ENCODE assay signal across 8 cellular contexts in the genomic region with DNA sequence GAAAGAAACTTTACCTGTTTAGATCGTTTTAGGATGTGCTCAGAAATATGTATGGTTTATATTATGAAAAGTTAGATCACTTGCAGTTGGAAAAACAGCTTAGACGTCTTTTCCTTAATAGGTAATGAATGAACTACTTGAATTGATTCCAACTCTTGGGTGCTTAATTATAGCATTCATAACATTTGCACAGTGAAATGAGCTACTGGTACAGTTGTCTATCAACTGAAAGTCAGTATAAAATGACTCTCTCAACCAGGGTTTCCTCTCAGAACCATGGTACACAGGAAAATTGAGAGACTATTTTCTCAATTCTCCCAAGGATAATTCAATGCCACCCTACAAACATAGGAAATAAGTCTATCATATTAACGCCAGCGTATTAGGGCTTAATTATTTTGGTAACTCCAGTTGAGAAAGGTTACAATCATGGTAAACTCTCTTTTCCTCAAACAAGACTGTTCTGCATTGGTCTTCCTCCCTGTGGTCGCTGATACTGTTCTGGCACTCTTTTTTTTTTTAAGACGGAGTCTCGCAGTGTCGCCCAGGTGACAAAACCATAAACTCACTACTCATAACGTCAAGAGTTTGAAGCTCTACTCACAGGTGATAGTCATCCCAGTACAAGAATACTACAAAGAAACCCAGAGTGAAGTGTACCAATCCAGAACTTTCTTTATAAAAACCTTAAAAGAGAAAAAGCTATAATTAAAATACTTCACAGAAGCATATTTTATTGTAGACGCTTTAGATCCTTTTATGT. TPM values are rescaled to one million over a fixed set of nuclear protein-coding genes. Genes with fewer than 3 reads are reported as not detected.
DNase-seq lines count a peak whose midpoint lies in the region; ATAC-seq and TF ChIP-seq lines count a peak whose summit lies in the region.

No MANE protein-coding gene starts in this region.

- H3K27ac ChIP-seq in HCT116 (ENCODE audit: low read depth, low read length) (no peak overlapping the region), smooth muscle cell (ENCODE audit: low read depth) (peak overlapping the region; percentile 84)

- H3F3A ChIP-seq in smooth muscle cell (ENCODE audit: low read depth), result peaks cover 14% of the 10 kb centered on the region

- intact Hi-C loops in HCT116 (cut with micrococcal nuclease), result no loop called here
- intact Hi-C loops in dendritic cell treated with granulocyte-macrophage colony-stimulating factor and Interleukin-4, amounts not matched to agents 40 ng/mL and 50 ng/mL, for 4 days (cut with micrococcal nuclease), result no loop called here

- TF ChIP-seq CTCF in HCT116 (IDR thresholded peaks at IDR 0.05 in 2 of 3, conservative IDR thresholded peaks at IDR 0.05 in 1 of 3; ENCODE audit: borderline replicate concordance in 1 of 3, insufficient read depth in 1 of 3, low read depth in 2 of 3, low read length in 2 of 3), result no peak
- no peak for TF ChIP-seq CTCF in smooth muscle cell (IDR thresholded peaks at IDR 0.05; ENCODE audit: borderline replicate concordance, insufficient read depth, poor library complexity, severe bottlenecking)

- H3K9me3 Mint-ChIP-seq in activated CD8-positive, alpha-beta memory T cell treated with anti-CD3 and anti-CD28 coated beads, Interleukin-2, amount 10 ng/mL, durations not matched to agents 7 days and 5 days (ENCODE audit: low read depth), result peaks cover 16% of the 10 kb centered on the region
- peaks cover 9% of the 10 kb centered on the region for H3K9me3 Mint-ChIP-seq in dendritic cell treated with granulocyte-macrophage colony-stimulating factor and Interleukin-4, amounts not matched to agents 40 ng/mL and 50 ng/mL, for 4 days

- peak overlapping the region; percentile 98 for H3K4me3 Mint-ChIP-seq in activated CD8-positive, alpha-beta memory T cell treated with anti-CD3 and anti-CD28 coated beads, Interleukin-2, amount 10 ng/mL, durations not matched to agents 7 days and 5 days
- H3K4me3 Mint-ChIP-seq in dendritic cell treated with granulocyte-macrophage colony-stimulating factor and Interleukin-4, amounts not matched to agents 40 ng/mL and 50 ng/mL, for 4 days, result peak overlapping the region; percentile 54

- H3K9ac ChIP-seq in HCT116 (ENCODE audit: low read length) (peak overlapping the region; percentile 99), smooth muscle cell (ENCODE audit: low read depth) (peak overlapping the region; percentile 88)

- CTCF ChIA-PET in activated CD8-positive, alpha-beta memory T cell treated with anti-CD3 and anti-CD28 coated beads, Interleukin-2, amount 10 ng/mL, durations not matched to agents 7 days and 5 days (lab: Charles Lee), result interaction anchor here (0.9 to 7.3 kb wide), 5 partner anchors 9 to 279 kb away, joined by 3 to 52 read pairs (median 4); a partner anchor contains a TSS
- CTCF ChIA-PET in HCT116 (lab: Charles Lee), result interaction anchor here (1.2 kb wide), 1 partner anchor 25 kb away, joined by 3 read pairs; a partner anchor contains a TSS

- no TSS peak for BruUV-seq in HCT116 (replicated peaks; lab: Mats Ljungman, UMichigan)

- RAD21 ChIA-PET in HCT116 (lab: Charles Lee; ENCODE audit: low non-redundant PET in 1 of 2, low total read pairs in 2 of 2, uncharacterized antibody in 2 of 2, unreplicated experiment in 2 of 2), result no interaction called here

- peaks cover 50 to 85% of the 10 kb centered on the region in 2 experiments for H3K4me1 ChIP-seq in HCT116 (ENCODE audit: control insufficient read depth in 1 of 2, insufficient read depth in 2 of 2, low read length in 2 of 2)
- peaks cover 20% of the 10 kb centered on the region for H3K4me1 ChIP-seq in smooth muscle cell (ENCODE audit: low read depth)

- peak overlapping the region; percentile 77 to 97 for H3K4me3 ChIP-seq in HCT116 (replicated peaks in 1 of 2; ENCODE audit: low read depth in 1 of 2, low read length in 2 of 2)
- peak overlapping the region; percentile 77 for H3K4me3 ChIP-seq in smooth muscle cell

- H3K79me2 ChIP-seq in HCT116 (ENCODE audit: insufficient read depth, low read length), result peaks cover 70% of the 10 kb centered on the region
- H3K79me2 ChIP-seq in smooth muscle cell (ENCODE audit: low read depth), result peaks cover 62% of the 10 kb centered on the region

- H3K27me3 ChIP-seq in HCT116 (ENCODE audit: insufficient read depth, low read length) (no peaks in the 10 kb centered on the region), smooth muscle cell (ENCODE audit: low read depth) (no peaks in the 10 kb centered on the region)

- H4K20me1 ChIP-seq in HCT116 (ENCODE audit: insufficient read depth) (peaks cover 17% of the 10 kb centered on the region; the same call in 1 of the 2 replicates), smooth muscle cell (ENCODE audit: low read depth) (no peaks in the 10 kb centered on the region)

- peak overlapping the region; percentile 78 for H3K27ac Mint-ChIP-seq in activated CD8-positive, alpha-beta memory T cell treated with anti-CD3 and anti-CD28 coated beads, Interleukin-2, amount 10 ng/mL, durations not matched to agents 7 days and 5 days
- H3K27ac Mint-ChIP-seq in dendritic cell treated with granulocyte-macrophage colony-stimulating factor and Interleukin-4, amounts not matched to agents 40 ng/mL and 50 ng/mL, for 4 days, result peak overlapping the region; percentile 27

- POLR2A ChIA-PET in HCT116 (lab: Charles Lee), result interaction anchor here (1.4 kb wide), 1 partner anchor 25 kb away, joined by 3 read pairs; a partner anchor contains a TSS

- H3K9me3 ChIP-seq in HCT116 (ENCODE audit: control insufficient read depth in 1 of 2, insufficient read depth in 1 of 2, low read depth in 1 of 2, low read length in 2 of 2) (no peaks in the 10 kb centered on the region), smooth muscle cell (replicated peaks; ENCODE audit: low read depth) (no peaks in the 10 kb centered on the region)

- no peaks in the 10 kb centered on the region for H3K9me2 ChIP-seq in HCT116 (ENCODE audit: insufficient read depth)

- peaks cover 56% of the 10 kb centered on the region for H3K36me3 Mint-ChIP-seq in activated CD8-positive, alpha-beta memory T cell treated with anti-CD3 and anti-CD28 coated beads, Interleukin-2, amount 10 ng/mL, durations not matched to agents 7 days and 5 days
- H3K36me3 Mint-ChIP-seq in dendritic cell treated with granulocyte-macrophage colony-stimulating factor and Interleukin-4, amounts not matched to agents 40 ng/mL and 50 ng/mL, for 4 days (ENCODE audit: low read depth), result peaks cover 15% of the 10 kb centered on the region

- DNase-seq in activated CD8-positive, alpha-beta memory T cell treated with anti-CD3 and anti-CD28 coated beads, Interleukin-2, amount 10 ng/mL, durations not matched to agents 7 days and 5 days, result peak; percentile 53
- DNase-seq in activated CD8-positive, alpha-beta memory T cell treated with anti-CD3 and anti-CD28 coated beads, Interleukin-2, amount 50 U/mL, for 4 hours, result no peak
- DNase-seq in HCT116 (ENCODE audit: low read depth, low spot score) (no peak), NCI-H2029 (lab: John Stamatoyannopoulos, UW) (peak; percentile 27), smooth muscle cell (lab: John Stamatoyannopoulos, UW; ENCODE audit: unreplicated experiment) (no peak), putamen (ENCODE audit: low spot score) (no peak), activated gamma-delta T cell (lab: John Stamatoyannopoulos, UW) (no peak)

- no peak for TF ChIP-seq POLR2A in HCT116 (IDR thresholded peaks at IDR 0.05; ENCODE audit: borderline replicate concordance, extremely low read depth, insufficient read depth, insufficient read length)

- peak; percentile 47 for ATAC-seq in activated CD8-positive, alpha-beta memory T cell treated with anti-CD3 and anti-CD28 coated beads, Interleukin-2, amount 10 ng/mL, durations not matched to agents 7 days and 5 days
- no peak for ATAC-seq in HCT116

- H3K4me2 ChIP-seq in HCT116 (ENCODE audit: low read length) (peak overlapping the region; percentile 95), smooth muscle cell (peak overlapping the region; percentile 90)

- H2AFZ ChIP-seq in HCT116 (ENCODE audit: low read depth, low read length, poor library complexity, severe bottlenecking), result no peak overlapping the region
- H2AFZ ChIP-seq in smooth muscle cell (ENCODE audit: low read depth), result peak overlapping the region; percentile 73

- no peak for TF ChIP-seq RAD21 in HCT116 (IDR thresholded peaks at IDR 0.05; ENCODE audit: low read depth)

- peaks cover 43% of the 10 kb centered on the region for H3K4me1 Mint-ChIP-seq in activated CD8-positive, alpha-beta memory T cell treated with anti-CD3 and anti-CD28 coated beads, Interleukin-2, amount 10 ng/mL, durations not matched to agents 7 days and 5 days
- H3K4me1 Mint-ChIP-seq in dendritic cell treated with granulocyte-macrophage colony-stimulating factor and Interleukin-4, amounts not matched to agents 40 ng/mL and 50 ng/mL, for 4 days (ENCODE audit: low read depth), result peaks cover 35% of the 10 kb centered on the region

- no peaks in the 10 kb centered on the region for H3K27me3 Mint-ChIP-seq in activated CD8-positive, alpha-beta memory T cell treated with anti-CD3 and anti-CD28 coated beads, Interleukin-2, amount 10 ng/mL, durations not matched to agents 7 days and 5 days
- H3K27me3 Mint-ChIP-seq in dendritic cell treated with granulocyte-macrophage colony-stimulating factor and Interleukin-4, amounts not matched to agents 40 ng/mL and 50 ng/mL, for 4 days, result no peaks in the 10 kb centered on the region

- 55% methylated on average over 10 of the region's 10 CpGs for WGBS in smooth muscle cell (ENCODE audit: low lambda C conversion rate)

- peaks cover under 1 to 12% of the 10 kb centered on the region in 2 experiments; a peak in 2 of 4 replicates for H3K36me3 ChIP-seq in HCT116 (ENCODE audit: control insufficient read depth in 1 of 2, insufficient read depth in 2 of 2, low read length in 2 of 2)
- H3K36me3 ChIP-seq in smooth muscle cell (ENCODE audit: low read depth), result no peaks in the 10 kb centered on the region

TF ChIP-seq in HCT116, 20 proteins besides CTCF, POLR2A, EP300 and RAD21 (continues in another document):
- TF ChIP-seq FOSL1 (IDR thresholded peaks at IDR 0.05; ENCODE audit: low read depth), result no peak

RNA-seq across cellular contexts. Expression of a gene that starts 2.0 kb away (rescaled TPM):
- total RNA-seq in activated CD8-positive, alpha-beta memory T cell treated with anti-CD3 and anti-CD28 coated beads, Interleukin-2, amount 10 ng/mL, durations not matched to agents 7 days and 5 days, result 10 to 100 TPM; 75.2 to 98.8 TPM
- 130 TPM for total RNA-seq in HCT116 (2021; ENCODE audit: unreplicated experiment)
- polyA plus RNA-seq in HCT116 (2012), result 64.6 and 79.9 TPM in 2 replicates
- total RNA-seq in smooth muscle cell, result 22.5 and 28.7 TPM in 2 replicates
- polyA plus RNA-seq in smooth muscle cell, result 8.5 and 9.0 TPM in 2 replicates

Comparison
In these comparisons a context has a peak if more than half of its experiments do, and no peak if none do; other contexts are left out.
1. DNase-seq: peak in activated CD8-positive, alpha-beta memory T cell treated with anti-CD3 and anti-CD28 coated beads, Interleukin-2, amount 10 ng/mL, durations not matched to agents 7 days and 5 days (single experiment) and NCI-H2029 (single experiment); none in activated CD8-positive, alpha-beta memory T cell treated with anti-CD3 and anti-CD28 coated beads, Interleukin-2, amount 50 U/mL, for 4 hours (single experiment), HCT116 (single experiment), smooth muscle cell (single experiment), putamen (single experiment) and activated gamma-delta T cell (single experiment).